ENCODE assay signal across 18 cellular contexts in the genomic region with DNA sequence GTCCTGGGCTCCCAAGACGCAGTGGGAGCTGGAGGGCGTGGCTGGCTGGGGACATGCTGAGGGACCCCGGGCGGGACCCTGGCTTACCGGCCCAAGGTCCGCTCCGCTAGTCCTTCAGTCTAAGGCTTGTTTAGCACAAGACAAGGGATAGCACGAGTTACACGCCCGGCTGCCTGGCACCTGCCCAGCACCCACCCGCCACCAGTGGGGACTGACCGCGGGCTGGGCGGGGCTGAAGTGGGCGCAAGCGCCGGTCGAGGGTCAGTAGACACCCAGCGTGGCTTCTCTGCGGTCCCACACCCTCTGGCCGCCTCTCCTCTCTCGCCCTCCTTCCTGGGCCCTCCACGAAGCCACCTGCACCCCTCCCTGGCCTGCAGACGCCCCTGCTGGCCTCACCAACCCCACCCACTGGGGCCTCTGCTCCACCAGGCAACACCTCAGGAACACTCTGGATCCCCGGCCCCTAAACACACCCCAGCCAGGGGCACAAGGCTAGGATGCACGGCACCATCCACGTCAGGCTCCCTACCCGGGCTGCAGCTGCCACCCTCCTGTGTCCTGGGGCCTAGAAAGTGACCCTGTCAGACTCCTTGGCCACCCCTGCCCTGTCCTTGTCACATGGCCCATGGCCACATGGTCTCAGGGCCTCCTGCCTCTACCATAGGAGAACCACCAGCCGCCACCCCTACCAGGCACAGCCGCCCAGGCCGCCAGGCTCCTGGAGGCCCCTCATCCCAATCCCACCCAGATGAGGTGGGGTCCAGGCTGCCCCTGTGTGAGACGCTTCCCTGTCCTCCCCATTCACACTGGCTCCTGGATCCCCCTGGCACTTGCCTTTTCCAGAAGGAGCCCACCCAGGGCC. TPM values are rescaled to one million over a fixed set of nuclear protein-coding genes. Genes with fewer than 3 reads are reported as not detected.
DNase-seq lines count a peak whose midpoint lies in the region; ATAC-seq, FAIRE-seq and TF ChIP-seq lines count a peak whose summit lies in the region.
"Had no signal": no experiment of that assay in that cellular context is flagged by ENCODE, and none has a peak within 500 bp of the region (broad histone marks: within the 10 kb centered on the region; RNA-seq: fewer than 3 reads in every experiment).

No MANE protein-coding gene starts in this region.

- H3K9me3 ChIP-seq in HepG2 (ENCODE audit: low read length) (no peaks in the 10 kb centered on the region), right lobe of liver (no peaks in the 10 kb centered on the region), neuronal stem cell (replicated peaks in 1 of 2; ENCODE audit: control insufficient read depth in 2 of 2, insufficient read depth in 1 of 2, low read depth in 1 of 2, low read length in 2 of 2) (peaks cover 0 to 9% of the 10 kb centered on the region in 2 donors)
- H3K9me3 ChIP-seq: BLaER1 treated with 17β-estradiol and CSF1 and Interleukin-3, amounts not matched to agents 10 nM and 100 nM; Caco-2 had no signal

- TF ChIP-seq EP300 in HepG2 (IDR thresholded peaks at IDR 0.05; ENCODE audit: low read depth in 2 of 2, low read length in 2 of 2) (no peak), HepG2 (CRISPR knock-in tag; IDR thresholded peaks at IDR 0.05; ENCODE audit: borderline replicate concordance) (no peak)

- peak overlapping the region; percentile 43 for H3K23ac ChIP-seq in neuronal stem cell (ENCODE audit: low read depth, low read length, poor library complexity)

- H3K9ac ChIP-seq in HepG2 (ENCODE audit: insufficient read depth, low read depth, low read length): no peak overlapping the region
- H3K9ac ChIP-seq in neuronal stem cell (ENCODE audit: low read depth, low read length, poor library complexity): no peak overlapping the region
- H3K9ac ChIP-seq: BLaER1 treated with 17β-estradiol and CSF1 and Interleukin-3, amounts not matched to agents 10 nM and 100 nM had no signal

- H2AFZ ChIP-seq in HepG2 (ENCODE audit: low read length) (no peak overlapping the region), neuronal stem cell (ENCODE audit: low read length) (no peak overlapping the region)

- in situ Hi-C loops in HepG2 (cut with HindIII; ENCODE audit: extremely low pct_ligation_motif_present, low pct_unique_long_range_greater_than_20kb): no loop called here

- no peak overlapping the region for H3K4me3 Mint-ChIP-seq in activated B cell treated with CpG ODN at 0.5 μM for 24 hours
- H3K4me3 Mint-ChIP-seq: B cell; CD8-positive, alpha-beta memory T cell; H9 had no signal

- H3K36me3 ChIP-seq in HepG2 (replicated peaks in 1 of 2; ENCODE audit: control insufficient read depth in 1 of 2, insufficient read depth in 2 of 2, low read length in 2 of 2): peaks cover 13 to 26% of the 10 kb centered on the region in 2 experiments
- peaks cover 0 to 18% (median 2%) of the 10 kb centered on the region in 4 donors for H3K36me3 ChIP-seq in right lobe of liver
- peaks cover 27 to 53% of the 10 kb centered on the region in 2 donors for H3K36me3 ChIP-seq in neuronal stem cell (replicated peaks in 1 of 2; ENCODE audit: control insufficient read depth in 2 of 2, insufficient read depth in 2 of 2, low read length in 2 of 2)

- FAIRE-seq in HepG2 (lab: Jason Lieb, UNC): no peak
- FAIRE-seq: D721Med, G401.6, GM18507 had no signal

- H3K4me1 ChIP-seq in HepG2 (ENCODE audit: insufficient read depth, low read length): no peaks in the 10 kb centered on the region; the same call in 1 of the 2 replicates
- H3K4me1 ChIP-seq in right lobe of liver: peaks cover 0 to 5% (median 0%) of the 10 kb centered on the region in 4 donors
- H3K4me1 ChIP-seq in neuronal stem cell (ENCODE audit: control insufficient read depth in 2 of 2, insufficient read depth in 1 of 2, low read depth in 1 of 2, low read length in 2 of 2): peaks cover 0 to 3% of the 10 kb centered on the region in 2 donors
- H3K4me1 ChIP-seq: Caco-2 had no signal

- H3K27me3 Mint-ChIP-seq in activated B cell treated with CpG ODN at 0.5 μM for 24 hours: no peaks in the 10 kb centered on the region
- H3K27me3 Mint-ChIP-seq: B cell; CD8-positive, alpha-beta memory T cell had no signal

- H3K14ac ChIP-seq in neuronal stem cell (ENCODE audit: low read length): peak overlapping the region; percentile 21

- no TSS peak for BruUV-seq in HepG2 (replicated peaks; lab: Mats Ljungman, UMichigan)

- no peak for ATAC-seq in HepG2
- no peak for ATAC-seq in right lobe of liver
- ATAC-seq in activated B cell treated with CpG ODN at 0.5 μM for 24 hours (ENCODE audit: low read depth): peak; percentile 23

- H4K20me1 ChIP-seq in HepG2 (ENCODE audit: insufficient read depth, low read length): peaks cover 7% of the 10 kb centered on the region; the same call in 1 of the 2 replicates

- WGBS in HepG2 (ENCODE audit: low lambda C conversion rate): 96% methylated on average over 18 of the region's 32 CpGs
- 72% methylated on average over 5 of the region's 32 CpGs for WGBS in right lobe of liver (ENCODE audit: insufficient coverage, low coverage, low lambda C conversion rate, missing lambda C conversion rate)
- WGBS in neuronal stem cell (ENCODE audit: extremely low coverage in 2 of 2, insufficient read length in 2 of 2, insufficient replicate concordance in 1 of 2), 2 donors: no CpG with 5 or more reads among the region's 32 CpGs

- H3K79me1 ChIP-seq in neuronal stem cell (ENCODE audit: low read depth, low read length): peaks cover 15% of the 10 kb centered on the region

- no peaks in the 10 kb centered on the region for H3K4me1 Mint-ChIP-seq in activated B cell treated with CpG ODN at 0.5 μM for 24 hours
- H3K4me1 Mint-ChIP-seq: H9 had no signal

- POLR2A ChIA-PET in HepG2 (lab: Yijun Ruan, JAX): interaction anchor here (0.9 to 3.9 kb wide), 4 partner anchors 11 to 62 kb away, joined by 3 to 12 read pairs (median 4); partner anchors contain the start of genes AURKAIP1, CCNL2 and DVL1
- POLR2A ChIA-PET in activated B cell treated with CpG ODN at 0.5 μM for 24 hours (lab: Charles Lee): no interaction called here

- H4K91ac ChIP-seq in neuronal stem cell (ENCODE audit: low read depth, low read length, poor library complexity): no peak overlapping the region

- TF ChIP-seq RAD21 in HepG2 (CRISPR knock-in tag; IDR thresholded peaks at IDR 0.05): no peak

- no peak overlapping the region for H3K27ac Mint-ChIP-seq in activated B cell treated with CpG ODN at 0.5 μM for 24 hours
- H3K27ac Mint-ChIP-seq: B cell; CD8-positive, alpha-beta memory T cell had no signal

- H2AK5ac ChIP-seq in neuronal stem cell (ENCODE audit: low read depth, low read length): no peak overlapping the region

- no peak overlapping the region for H3K18ac ChIP-seq in neuronal stem cell (ENCODE audit: low read length)

- peaks cover 15% of the 10 kb centered on the region for H3K36me3 Mint-ChIP-seq in activated B cell treated with CpG ODN at 0.5 μM for 24 hours (ENCODE audit: low read depth)

- intact Hi-C loops in HepG2 (cut with micrococcal nuclease; ENCODE audit: unreplicated experiment) (no loop called here), right lobe of liver (cut with DNase I) (no loop called here), activated B cell treated with CpG ODN at 0.5 μM for 24 hours (cut with micrococcal nuclease) (no loop called here)

- TF ChIP-seq CTCF in HepG2 (CRISPR knock-in tag; IDR thresholded peaks at IDR 0.05): no peak
- TF ChIP-seq CTCF in right lobe of liver (IDR thresholded peaks at IDR 0.05): no peak
- no peak for TF ChIP-seq CTCF in activated B cell treated with CpG ODN at 0.5 μM for 24 hours (IDR thresholded peaks at IDR 0.05)

- DNase-seq in HepG2 (ENCODE audit: low spot score) (no peak), right lobe of liver (no peak), activated B cell treated with CpG ODN at 0.5 μM for 24 hours (no peak), neuronal stem cell (ENCODE audit: low spot score) (no peak), HuH-7 (ENCODE audit: low spot score) (no peak)
- DNase-seq in activated CD4-positive, alpha-beta T cell treated with anti-CD3 and anti-CD28 coated beads for 4 hours: no peak
- DNase-seq: Caco-2; CD8-positive, alpha-beta memory T cell; GOT3; IMR-90; KBM-7 had no signal

- H2BK12ac ChIP-seq in neuronal stem cell (ENCODE audit: low read length): no peak overlapping the region

- H3K27ac ChIP-seq in HepG2 (ENCODE audit: extremely low read length, insufficient read depth, low read length): no peak overlapping the region
- no peak overlapping the region for H3K27ac ChIP-seq in right lobe of liver
- H3K27ac ChIP-seq in neuronal stem cell (replicated peaks; ENCODE audit: low read length): no peak overlapping the region
- H3K27ac ChIP-seq: BLaER1 treated with 17β-estradiol and CSF1 and Interleukin-3, amounts not matched to agents 10 nM and 100 nM had no signal

- H3K4ac ChIP-seq in neuronal stem cell (ENCODE audit: low read length): no peak overlapping the region

- H3K27me3 ChIP-seq in HepG2 (ENCODE audit: control insufficient read depth in 1 of 2, insufficient read depth in 2 of 2, low read length in 2 of 2) (no peaks in the 10 kb centered on the region), right lobe of liver (no peaks in the 10 kb centered on the region), neuronal stem cell (ENCODE audit: control insufficient read depth in 3 of 3, insufficient read depth in 3 of 3, low read depth in 1 of 3, low read length in 3 of 3) (no peaks in the 10 kb centered on the region)
- H3K27me3 ChIP-seq: BLaER1 treated with 17β-estradiol and CSF1 and Interleukin-3, amounts not matched to agents 10 nM and 100 nM had no signal

- H3K4me2 ChIP-seq in HepG2 (ENCODE audit: low read depth, low read length): no peak overlapping the region
- H3K4me2 ChIP-seq in neuronal stem cell (ENCODE audit: insufficient read depth, low read length, poor library complexity, severe bottlenecking): no peak overlapping the region
- H3K4me2 ChIP-seq: BLaER1 treated with 17β-estradiol and CSF1 and Interleukin-3, amounts not matched to agents 10 nM and 100 nM had no signal

- H3K79me2 ChIP-seq in HepG2 (ENCODE audit: insufficient read depth, low read length): no peaks in the 10 kb centered on the region

- no peak overlapping the region for H2BK15ac ChIP-seq in neuronal stem cell (ENCODE audit: low read length)

- no peak for TF ChIP-seq POLR2A in HepG2 (IDR thresholded peaks at IDR 0.05; ENCODE audit: insufficient read depth in 1 of 2, low read depth in 2 of 2, low read length in 2 of 2)
- no peak for TF ChIP-seq POLR2A in right lobe of liver (IDR thresholded peaks at IDR 0.05)

- no peak overlapping the region for H2BK5ac ChIP-seq in neuronal stem cell (ENCODE audit: low read length)

- H2BK120ac ChIP-seq in neuronal stem cell (ENCODE audit: low read depth, low read length): no peak overlapping the region

- CTCF ChIA-PET in HepG2 (lab: Yijun Ruan, JAX; ENCODE audit: low intra/inter-chr PET ratio, low total read pairs): no interaction called here
- CTCF ChIA-PET in activated B cell treated with CpG ODN at 0.5 μM for 24 hours (lab: Charles Lee): no interaction called here

- H3K4me3 ChIP-seq in HepG2 (replicated peaks in 1 of 3; ENCODE audit: insufficient read depth in 1 of 3, low read depth in 2 of 3, low read length in 3 of 3) (no peak overlapping the region), right lobe of liver (no peak overlapping the region), neuronal stem cell (ENCODE audit: low read length in 2 of 2) (no peak overlapping the region)
- H3K4me3 ChIP-seq: BLaER1 treated with 17β-estradiol and CSF1 and Interleukin-3, amounts not matched to agents 10 nM and 100 nM had no signal

- no peaks in the 10 kb centered on the region for H3K9me3 Mint-ChIP-seq in activated B cell treated with CpG ODN at 0.5 μM for 24 hours
- H3K9me3 Mint-ChIP-seq: CD8-positive, alpha-beta memory T cell had no signal

- H4K8ac ChIP-seq in neuronal stem cell (ENCODE audit: low read depth, low read length): no peak overlapping the region

RNA-seq across cellular contexts. Expression of gene TAS1R3, which starts 6.1 kb away (rescaled TPM):
- total RNA-seq in HepG2 (2016; rRNA removed; fragmentation: Illumina TruSeq; extraction: Trizol): 0.15 TPM in 1 of 2 replicates, not detected in the other
- total RNA-seq in HepG2 (2016; cell fraction: cytosol; rRNA removed; fragmentation: Illumina TruSeq; extraction: Trizol; ENCODE audit: low read depth): not detected in 2 replicates
- 0.13 TPM in 1 of 2 replicates, not detected in the other for total RNA-seq in HepG2 (2016; cell fraction: insoluble cytoplasmic fraction; rRNA removed; fragmentation: Illumina TruSeq; extraction: Trizol)
- total RNA-seq in HepG2 (2016; cell fraction: membrane; rRNA removed; fragmentation: Illumina TruSeq; extraction: Trizol): not detected in 2 replicates
- total RNA-seq in HepG2 (2016; cell fraction: nucleus; rRNA removed; fragmentation: Illumina TruSeq; extraction: Trizol): 0.12 and 0.25 TPM in 2 replicates
- 0.13 and 0.20 TPM in 2 replicates for polyA plus RNA-seq in HepG2 (2011; rRNA removed)
- 0.13 and 0.21 TPM in 2 replicates for polyA plus RNA-seq in HepG2 (2011; cell fraction: cytosol; rRNA removed)
- 1.5 and 2.4 TPM in 2 replicates for polyA plus RNA-seq in HepG2 (2011; cell fraction: nucleus; rRNA removed)
- 0.17 TPM in 2 replicates for polyA plus RNA-seq in HepG2 (2012)
- not detected in 2 replicates for polyA plus RNA-seq in HepG2 (2016; cell fraction: cytosol; fragmentation: Illumina TruSeq; extraction: Trizol; ENCODE audit: low read depth)
- polyA plus RNA-seq in HepG2 (2016; cell fraction: insoluble cytoplasmic fraction; fragmentation: Illumina TruSeq; extraction: Trizol; ENCODE audit: low read depth): not detected in 2 replicates
- 0.07 TPM in 1 of 2 replicates, not detected in the other for polyA plus RNA-seq in HepG2 (2016; cell fraction: membrane; fragmentation: Illumina TruSeq; extraction: Trizol; ENCODE audit: low read depth)
- 0.25 and 0.30 TPM in 2 replicates for polyA plus RNA-seq in HepG2 (2016; cell fraction: nucleus; fragmentation: Illumina TruSeq; extraction: Trizol; ENCODE audit: insufficient read depth, low read depth)
- polyA minus RNA-seq in HepG2 (2011; rRNA and poly(A)+ RNA removed; ENCODE audit: low replicate concordance): 1.2 TPM in 2 replicates
- polyA minus RNA-seq in HepG2 (2011; cell fraction: cytosol; rRNA and poly(A)+ RNA removed): 0.20 and 0.26 TPM in 2 replicates
- 0.64 and 0.75 TPM in 2 replicates for polyA minus RNA-seq in HepG2 (2011; cell fraction: nucleus; rRNA and poly(A)+ RNA removed)
- 1 to 10 TPM in 2 of 6 experiments, under 1 TPM in 4; 0.10 to 2.7 (median 0.33) TPM for total RNA-seq in right lobe of liver
- total RNA-seq in activated B cell treated with CpG ODN at 0.5 μM for 24 hours: 2.5 and 2.7 TPM in 2 replicates
- 0.14 TPM for polyA plus RNA-seq in neuronal stem cell (2013, experiment 1 of 2)
- polyA plus RNA-seq in neuronal stem cell (2013, experiment 2 of 2): 0.12 TPM

RNA-seq across cellular contexts. Expression of gene DVL1, which starts 12.1 kb away (rescaled TPM):
- 42.8 and 60.4 TPM in 2 replicates for total RNA-seq in HepG2 (2016; rRNA removed; fragmentation: Illumina TruSeq; extraction: Trizol)
- 36.3 and 41.3 TPM in 2 replicates for total RNA-seq in HepG2 (2016; cell fraction: cytosol; rRNA removed; fragmentation: Illumina TruSeq; extraction: Trizol; ENCODE audit: low read depth)
- total RNA-seq in HepG2 (2016; cell fraction: insoluble cytoplasmic fraction; rRNA removed; fragmentation: Illumina TruSeq; extraction: Trizol): 36.7 and 61.0 TPM in 2 replicates
- 84.2 and 90.2 TPM in 2 replicates for total RNA-seq in HepG2 (2016; cell fraction: membrane; rRNA removed; fragmentation: Illumina TruSeq; extraction: Trizol)
- 38.1 and 46.4 TPM in 2 replicates for total RNA-seq in HepG2 (2016; cell fraction: nucleus; rRNA removed; fragmentation: Illumina TruSeq; extraction: Trizol)
- 30.8 and 49.5 TPM in 2 replicates for polyA plus RNA-seq in HepG2 (2011; rRNA removed)
- 25.9 and 50.1 TPM in 2 replicates for polyA plus RNA-seq in HepG2 (2011; cell fraction: cytosol; rRNA removed)
- 153 and 204 TPM in 2 replicates for polyA plus RNA-seq in HepG2 (2011; cell fraction: nucleus; rRNA removed)
- 29.7 and 38.8 TPM in 2 replicates for polyA plus RNA-seq in HepG2 (2012)
- polyA plus RNA-seq in HepG2 (2016; cell fraction: cytosol; fragmentation: Illumina TruSeq; extraction: Trizol; ENCODE audit: low read depth): 26.3 and 31.1 TPM in 2 replicates
- 34.3 and 36.1 TPM in 2 replicates for polyA plus RNA-seq in HepG2 (2016; cell fraction: insoluble cytoplasmic fraction; fragmentation: Illumina TruSeq; extraction: Trizol; ENCODE audit: low read depth)
- 54.8 and 63.5 TPM in 2 replicates for polyA plus RNA-seq in HepG2 (2016; cell fraction: membrane; fragmentation: Illumina TruSeq; extraction: Trizol; ENCODE audit: low read depth)
- polyA plus RNA-seq in HepG2 (2016; cell fraction: nucleus; fragmentation: Illumina TruSeq; extraction: Trizol; ENCODE audit: insufficient read depth, low read depth): 84.5 and 84.8 TPM in 2 replicates
- 41.6 and 83.7 TPM in 2 replicates for polyA minus RNA-seq in HepG2 (2011; rRNA and poly(A)+ RNA removed; ENCODE audit: low replicate concordance)
- 26.2 and 33.4 TPM in 2 replicates for polyA minus RNA-seq in HepG2 (2011; cell fraction: cytosol; rRNA and poly(A)+ RNA removed)
- 27.6 and 29.8 TPM in 2 replicates for polyA minus RNA-seq in HepG2 (2011; cell fraction: nucleus; rRNA and poly(A)+ RNA removed)
- total RNA-seq in right lobe of liver: 10 to 100 TPM; 32.7 to 54.6 (median 41.2) TPM
- total RNA-seq in activated B cell treated with CpG ODN at 0.5 μM for 24 hours: 29.3 and 30.7 TPM in 2 replicates
- polyA plus RNA-seq in neuronal stem cell (2013, experiment 1 of 2): 31.8 TPM
- 31.9 TPM for polyA plus RNA-seq in neuronal stem cell (2013, experiment 2 of 2)

RNA-seq across cellular contexts. Expression of gene CPTP, which starts 12.6 kb away (rescaled TPM):
- total RNA-seq in HepG2 (2016; rRNA removed; fragmentation: Illumina TruSeq; extraction: Trizol) (7.2 and 9.3 TPM in 2 replicates), right lobe of liver (10 to 100 TPM; 26.9 to 57.7 (median 33.1) TPM), activated B cell treated with CpG ODN at 0.5 μM for 24 hours (13.8 and 15.3 TPM in 2 replicates)
- total RNA-seq in HepG2 (2016; cell fraction: cytosol; rRNA removed; fragmentation: Illumina TruSeq; extraction: Trizol; ENCODE audit: low read depth): 6.9 and 8.7 TPM in 2 replicates
- total RNA-seq in HepG2 (2016; cell fraction: insoluble cytoplasmic fraction; rRNA removed; fragmentation: Illumina TruSeq; extraction: Trizol): 6.2 and 9.8 TPM in 2 replicates
- 15.1 and 19.3 TPM in 2 replicates for total RNA-seq in HepG2 (2016; cell fraction: membrane; rRNA removed; fragmentation: Illumina TruSeq; extraction: Trizol)
- total RNA-seq in HepG2 (2016; cell fraction: nucleus; rRNA removed; fragmentation: Illumina TruSeq; extraction: Trizol): 7.2 and 8.0 TPM in 2 replicates
- polyA plus RNA-seq in HepG2 (2011; rRNA removed): 5.5 and 8.0 TPM in 2 replicates
- 7.7 and 13.2 TPM in 2 replicates for polyA plus RNA-seq in HepG2 (2011; cell fraction: cytosol; rRNA removed)
- polyA plus RNA-seq in HepG2 (2011; cell fraction: nucleus; rRNA removed): 11.5 and 12.6 TPM in 2 replicates
- 7.1 and 9.6 TPM in 2 replicates for polyA plus RNA-seq in HepG2 (2012)
- 12.5 and 15.0 TPM in 2 replicates for polyA plus RNA-seq in HepG2 (2016; cell fraction: cytosol; fragmentation: Illumina TruSeq; extraction: Trizol; ENCODE audit: low read depth)
- 13.9 and 15.2 TPM in 2 replicates for polyA plus RNA-seq in HepG2 (2016; cell fraction: insoluble cytoplasmic fraction; fragmentation: Illumina TruSeq; extraction: Trizol; ENCODE audit: low read depth)
- 23.5 and 26.0 TPM in 2 replicates for polyA plus RNA-seq in HepG2 (2016; cell fraction: membrane; fragmentation: Illumina TruSeq; extraction: Trizol; ENCODE audit: low read depth)
- polyA plus RNA-seq in HepG2 (2016; cell fraction: nucleus; fragmentation: Illumina TruSeq; extraction: Trizol; ENCODE audit: insufficient read depth, low read depth): 16.7 and 16.9 TPM in 2 replicates
- polyA minus RNA-seq in HepG2 (2011; rRNA and poly(A)+ RNA removed; ENCODE audit: low replicate concordance): 9.3 and 18.2 TPM in 2 replicates
- polyA minus RNA-seq in HepG2 (2011; cell fraction: cytosol; rRNA and poly(A)+ RNA removed): 13.4 and 15.4 TPM in 2 replicates
- 9.8 and 11.6 TPM in 2 replicates for polyA minus RNA-seq in HepG2 (2011; cell fraction: nucleus; rRNA and poly(A)+ RNA removed)
- 9.4 TPM for polyA plus RNA-seq in neuronal stem cell (2013, experiment 1 of 2)
- polyA plus RNA-seq in neuronal stem cell (2013, experiment 2 of 2): 9.2 TPM

RNA-seq across cellular contexts. Expression of gene INTS11, which starts 12.7 kb away (rescaled TPM):
- total RNA-seq in HepG2 (2016; rRNA removed; fragmentation: Illumina TruSeq; extraction: Trizol) (46.4 and 52.8 TPM in 2 replicates), right lobe of liver (10 to 100 TPM; 35.1 to 52.4 (median 43.5) TPM), activated B cell treated with CpG ODN at 0.5 μM for 24 hours (131 and 151 TPM in 2 replicates)
- 23.1 and 23.4 TPM in 2 replicates for total RNA-seq in HepG2 (2016; cell fraction: cytosol; rRNA removed; fragmentation: Illumina TruSeq; extraction: Trizol; ENCODE audit: low read depth)
- 37.6 and 53.6 TPM in 2 replicates for total RNA-seq in HepG2 (2016; cell fraction: insoluble cytoplasmic fraction; rRNA removed; fragmentation: Illumina TruSeq; extraction: Trizol)
- 22.1 and 22.9 TPM in 2 replicates for total RNA-seq in HepG2 (2016; cell fraction: membrane; rRNA removed; fragmentation: Illumina TruSeq; extraction: Trizol)
- 43.7 and 54.4 TPM in 2 replicates for total RNA-seq in HepG2 (2016; cell fraction: nucleus; rRNA removed; fragmentation: Illumina TruSeq; extraction: Trizol)
- polyA plus RNA-seq in HepG2 (2011; rRNA removed): 94.8 and 104 TPM in 2 replicates
- polyA plus RNA-seq in HepG2 (2011; cell fraction: cytosol; rRNA removed): 80.0 and 107 TPM in 2 replicates
- 412 and 553 TPM in 2 replicates for polyA plus RNA-seq in HepG2 (2011; cell fraction: nucleus; rRNA removed)
- polyA plus RNA-seq in HepG2 (2012): 69.0 and 86.1 TPM in 2 replicates
- 11.0 and 11.1 TPM in 2 replicates for polyA plus RNA-seq in HepG2 (2016; cell fraction: cytosol; fragmentation: Illumina TruSeq; extraction: Trizol; ENCODE audit: low read depth)
- polyA plus RNA-seq in HepG2 (2016; cell fraction: insoluble cytoplasmic fraction; fragmentation: Illumina TruSeq; extraction: Trizol; ENCODE audit: low read depth): 38.3 and 53.4 TPM in 2 replicates
- polyA plus RNA-seq in HepG2 (2016; cell fraction: membrane; fragmentation: Illumina TruSeq; extraction: Trizol; ENCODE audit: low read depth): 14.8 and 15.0 TPM in 2 replicates
- 173 and 181 TPM in 2 replicates for polyA plus RNA-seq in HepG2 (2016; cell fraction: nucleus; fragmentation: Illumina TruSeq; extraction: Trizol; ENCODE audit: insufficient read depth, low read depth)
- 120 and 176 TPM in 2 replicates for polyA minus RNA-seq in HepG2 (2011; rRNA and poly(A)+ RNA removed; ENCODE audit: low replicate concordance)
- 37.5 and 38.1 TPM in 2 replicates for polyA minus RNA-seq in HepG2 (2011; cell fraction: cytosol; rRNA and poly(A)+ RNA removed)
- 64.4 and 69.0 TPM in 2 replicates for polyA minus RNA-seq in HepG2 (2011; cell fraction: nucleus; rRNA and poly(A)+ RNA removed)
- polyA plus RNA-seq in neuronal stem cell (2013, experiment 1 of 2): 73.8 TPM
- polyA plus RNA-seq in neuronal stem cell (2013, experiment 2 of 2): 72.0 TPM

RNA-seq across cellular contexts. Expression of gene MXRA8, which starts 21.2 kb away (rescaled TPM):
- 5.4 and 19.8 TPM in 2 replicates for total RNA-seq in HepG2 (2016; rRNA removed; fragmentation: Illumina TruSeq; extraction: Trizol)
- 4.4 and 6.1 TPM in 2 replicates for total RNA-seq in HepG2 (2016; cell fraction: cytosol; rRNA removed; fragmentation: Illumina TruSeq; extraction: Trizol; ENCODE audit: low read depth)
- total RNA-seq in HepG2 (2016; cell fraction: insoluble cytoplasmic fraction; rRNA removed; fragmentation: Illumina TruSeq; extraction: Trizol): 5.2 and 18.5 TPM in 2 replicates
- 9.0 and 10.5 TPM in 2 replicates for total RNA-seq in HepG2 (2016; cell fraction: membrane; rRNA removed; fragmentation: Illumina TruSeq; extraction: Trizol)
- total RNA-seq in HepG2 (2016; cell fraction: nucleus; rRNA removed; fragmentation: Illumina TruSeq; extraction: Trizol): 15.6 and 22.5 TPM in 2 replicates
- polyA plus RNA-seq in HepG2 (2011; rRNA removed): 44.8 and 71.0 TPM in 2 replicates
- 35.7 and 49.1 TPM in 2 replicates for polyA plus RNA-seq in HepG2 (2011; cell fraction: cytosol; rRNA removed)
- 279 and 296 TPM in 2 replicates for polyA plus RNA-seq in HepG2 (2011; cell fraction: nucleus; rRNA removed)
- 22.6 and 42.3 TPM in 2 replicates for polyA plus RNA-seq in HepG2 (2012)
- polyA plus RNA-seq in HepG2 (2016; cell fraction: cytosol; fragmentation: Illumina TruSeq; extraction: Trizol; ENCODE audit: low read depth): 4.9 and 5.3 TPM in 2 replicates
- polyA plus RNA-seq in HepG2 (2016; cell fraction: insoluble cytoplasmic fraction; fragmentation: Illumina TruSeq; extraction: Trizol; ENCODE audit: low read depth): 6.0 and 9.7 TPM in 2 replicates
- 10.7 and 11.1 TPM in 2 replicates for polyA plus RNA-seq in HepG2 (2016; cell fraction: membrane; fragmentation: Illumina TruSeq; extraction: Trizol; ENCODE audit: low read depth)
- 56.0 and 64.0 TPM in 2 replicates for polyA plus RNA-seq in HepG2 (2016; cell fraction: nucleus; fragmentation: Illumina TruSeq; extraction: Trizol; ENCODE audit: insufficient read depth, low read depth)
- 0.26 and 46.5 TPM in 2 replicates for polyA minus RNA-seq in HepG2 (2011; rRNA and poly(A)+ RNA removed; ENCODE audit: low replicate concordance)
- 16.7 and 21.9 TPM in 2 replicates for polyA minus RNA-seq in HepG2 (2011; cell fraction: cytosol; rRNA and poly(A)+ RNA removed)
- 11.8 and 16.9 TPM in 2 replicates for polyA minus RNA-seq in HepG2 (2011; cell fraction: nucleus; rRNA and poly(A)+ RNA removed)
- total RNA-seq in right lobe of liver: 10 to 100 TPM in 2 of 6 experiments, 1 to 10 TPM in 4; 2.2 to 11.9 (median 3.3) TPM
- 0.07 and 0.16 TPM in 2 replicates for total RNA-seq in activated B cell treated with CpG ODN at 0.5 μM for 24 hours
- 14.0 TPM for polyA plus RNA-seq in neuronal stem cell (2013, experiment 1 of 2)
- 13.2 TPM for polyA plus RNA-seq in neuronal stem cell (2013, experiment 2 of 2)
- total RNA-seq: B cell, HT-29 had no signal
